25 cellular contexts compared by ENCODE assay signal in the genomic region with DNA sequence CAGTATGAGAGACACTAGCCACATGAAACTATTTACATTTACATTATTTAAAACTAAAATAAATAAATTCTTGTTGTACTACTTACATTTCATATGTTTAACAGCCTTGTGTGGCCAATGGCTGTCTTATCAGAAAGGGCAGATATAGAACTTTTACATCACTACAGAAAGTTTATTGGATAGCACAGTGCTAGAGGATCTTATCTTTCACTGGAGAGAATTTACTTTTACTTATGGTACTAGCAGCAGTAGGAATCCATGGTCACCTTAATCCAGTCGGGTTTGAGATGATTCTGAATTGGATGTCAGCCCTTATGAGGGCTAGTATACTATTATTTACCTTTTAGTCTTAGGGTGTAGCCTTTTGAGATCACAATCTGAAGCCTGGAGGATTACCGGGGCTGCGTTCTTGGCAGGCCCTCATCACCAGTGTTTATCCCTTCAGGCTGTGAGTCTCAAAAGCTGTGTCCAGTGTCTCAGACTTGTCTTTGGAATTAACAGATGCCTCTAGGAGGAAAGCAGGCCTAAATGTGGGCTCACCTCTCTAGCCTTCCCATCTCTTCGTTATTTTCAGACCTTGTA.
"Had no signal": no experiment of that assay in that cellular context is flagged by ENCODE, and none has a peak within 500 bp of the region (broad histone marks: within the 10 kb centered on the region; RNA-seq: fewer than 3 reads in every experiment).

No MANE protein-coding gene starts in this region.

- H3K27ac ChIP-seq: colonic mucosa, esophagus squamous epithelium, heart left ventricle, lower lobe of right lung, testis, upper lobe of left lung had no signal

- H3K9me3 ChIP-seq: colonic mucosa, lower lobe of right lung, testis had no signal

- ATAC-seq: activated CD4-positive, alpha-beta T cell treated with anti-CD3 and anti-CD28 coated beads for 36 hours; activated T-cell treated with anti-CD3 and anti-CD28 coated beads, Interleukin-2, amount 50 U/mL, for 4 hours; heart left ventricle; left lobe of liver; lower lobe of right lung; sciatic nerve; stimulated activated naive B cell treated with anti-CD40 and anti-IgM and Interleukin-4, amounts not matched to agents 10 μg/mL and 1 μg/mL and 100 μg/mL, for 72 hours had no signal

- H3K36me3 ChIP-seq: colonic mucosa had no signal

- DNase-seq: activated B cell treated with CpG ODN at 0.5 μM for 24 hours; activated CD4-positive, alpha-beta T cell treated with anti-CD3 and anti-CD28 coated beads for 36 hours; activated CD4-positive, alpha-beta T cell treated with anti-CD3 and anti-CD28 coated beads, Interleukin-2, amount 50 U/mL, for 48 hours; activated CD8-positive, alpha-beta memory T cell treated with anti-CD3 and anti-CD28 coated beads, Interleukin-2, amount 50 U/mL, for 48 hours; activated naive CD4-positive, alpha-beta T cell treated with Interleukin-2 at 50 U/mL for 16 hours; activated naive CD8-positive, alpha-beta T cell treated with anti-CD3 and anti-CD28 coated beads for 36 hours; activated T-cell treated with anti-CD3 and anti-CD28 coated beads, Interleukin-2, amount 50 U/mL, for 4 hours; amniotic stem cell; colonic mucosa; esophagus squamous epithelium; heart left ventricle; kidney; lower lobe of right lung; mesendoderm; naive B cell; occipital lobe; posterior cingulate gyrus; stimulated activated CD4-positive, alpha-beta T cell treated with anti-CD3 and anti-CD28 coated beads, Interleukin-2, amount 100 ng/mL, for 48 hours; stimulated activated CD8-positive, alpha-beta memory T cell treated with anti-CD3 and anti-CD28 coated beads, Interleukin-4, amount 100 ng/mL, for 48 hours; stimulated activated naive B cell treated with anti-CD40 and anti-IgM and Interleukin-4, amounts not matched to agents 10 μg/mL and 1 μg/mL and 100 μg/mL, for 72 hours; T1000; testis; upper lobe of left lung had no signal

- H3K27me3 ChIP-seq: colonic mucosa, esophagus squamous epithelium, heart left ventricle, testis, upper lobe of left lung had no signal

- H3K4me1 ChIP-seq: colonic mucosa, heart left ventricle, lower lobe of right lung, testis, upper lobe of left lung had no signal

- H3K4me3 ChIP-seq: colonic mucosa, esophagus squamous epithelium, heart left ventricle, lower lobe of right lung, testis, upper lobe of left lung had no signal
